ENCODE assay signal across 18 cellular contexts in the genomic region with DNA sequence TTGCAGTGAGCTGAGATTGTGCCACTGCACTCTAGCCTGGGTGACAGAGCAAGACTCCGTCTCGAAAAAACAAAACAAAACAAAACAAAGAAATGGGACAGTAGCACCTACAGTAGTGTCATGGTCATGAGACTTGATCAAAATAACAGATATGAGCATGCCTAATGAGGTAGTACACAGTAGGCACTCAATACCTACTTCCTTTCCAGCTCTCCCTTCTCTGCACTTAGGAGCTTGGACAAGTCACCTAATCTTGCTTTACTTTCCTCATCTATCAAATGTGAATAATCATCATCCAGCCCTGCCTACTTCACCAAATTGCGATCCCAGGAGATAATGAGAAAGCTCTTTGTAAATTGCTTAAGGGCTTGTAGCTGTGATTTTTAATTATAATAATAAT.
"Had no signal": no experiment of that assay in that cellular context is flagged by ENCODE, and none has a peak within 500 bp of the region (broad histone marks: within the 10 kb centered on the region; RNA-seq: fewer than 3 reads in every experiment).

No MANE protein-coding gene starts in this region.

- H3K27me3 ChIP-seq: colonic mucosa, esophagus squamous epithelium, upper lobe of left lung had no signal

- DNase-seq: activated T-cell treated with anti-CD3 and anti-CD28 coated beads, Interleukin-2, amount 50 U/mL, for 1 hour; colonic mucosa; endodermal cell; esophagus squamous epithelium; gastrocnemius medialis; hippocampal formation; kidney glomerular epithelial cell; left lung; occipital lobe; posterior cingulate gyrus; small intestine; stimulated activated CD4-positive, alpha-beta T cell treated with anti-CD3 and anti-CD28 coated beads, Interleukin-2, amount 100 ng/mL, for 24 hours; T-helper 9 cell; upper lobe of left lung had no signal

- H3K36me3 ChIP-seq: colonic mucosa, esophagus squamous epithelium, gastrocnemius medialis, left lung, thoracic aorta, upper lobe of left lung had no signal

- H3K27ac ChIP-seq: gastrocnemius medialis had no signal

- H3K4me3 ChIP-seq: colonic mucosa, esophagus squamous epithelium, gastrocnemius medialis, left lung, lung, thoracic aorta, upper lobe of left lung had no signal

- ATAC-seq: activated naive CD4-positive, alpha-beta T cell treated with anti-CD3 and anti-CD28 coated beads, Interleukin-2, amount 50 U/mL, for 72 hours; left lung; stimulated activated effector memory CD8-positive, alpha-beta T cell treated with anti-CD3 and anti-CD28 coated beads, Interleukin-12 subunit alpha, Interleukin-12 subunit beta, amount 100 ng/mL, for 72 hours had no signal

- H3K9me3 ChIP-seq: colonic mucosa, esophagus squamous epithelium, gastrocnemius medialis, left lung, thoracic aorta, upper lobe of left lung had no signal
